ENCODE assay signal across 15 cellular contexts in the genomic region with DNA sequence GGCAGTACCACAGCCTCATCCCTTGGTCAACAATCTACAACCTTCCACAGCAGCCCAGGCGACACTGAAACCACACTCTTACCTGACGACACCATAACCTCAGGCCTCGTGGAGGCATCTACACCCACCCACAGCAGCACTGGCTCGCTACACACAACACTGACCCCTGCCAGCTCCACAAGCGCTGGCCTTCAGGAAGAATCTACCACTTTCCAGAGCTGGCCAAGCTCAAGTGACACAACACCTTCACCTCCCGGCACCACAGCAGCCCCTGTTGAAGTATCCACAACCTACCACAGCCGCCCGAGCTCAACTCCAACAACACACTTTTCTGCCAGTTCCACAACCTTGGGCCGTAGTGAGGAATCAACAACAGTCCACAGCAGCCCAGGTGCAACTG. TPM values are rescaled to one million over a fixed set of nuclear protein-coding genes. Genes with fewer than 3 reads are reported as not detected.
"Had no signal": no experiment of that assay in that cellular context is flagged by ENCODE, and none has a peak within 500 bp of the region (broad histone marks: within the 10 kb centered on the region; RNA-seq: fewer than 3 reads in every experiment).

No MANE protein-coding gene starts in this region.

RNA-seq across cellular contexts. Expression of a gene that starts 25.2 kb away (rescaled TPM):
- total RNA-seq: activated CD4-positive, alpha-beta memory T cell treated with anti-CD3 and anti-CD28 coated beads, Interleukin-2, amount 10 ng/mL, durations not matched to agents 7 days and 5 days; activated CD4-positive, alpha-beta T cell treated with anti-CD3 and anti-CD28 coated beads for 36 hours; activated CD4-positive, alpha-beta T cell treated with anti-CD3 and anti-CD28 coated beads, Interleukin-2, amount 10 ng/mL, durations not matched to agents 7 days and 5 days; activated CD8-positive, alpha-beta memory T cell treated with anti-CD3 and anti-CD28 coated beads, Interleukin-2, amount 10 ng/mL, durations not matched to agents 7 days and 5 days; activated CD8-positive, alpha-beta T cell treated with anti-CD3 and anti-CD28 coated beads, Interleukin-2, amount 10 ng/mL, durations not matched to agents 7 days and 5 days; activated naive CD8-positive, alpha-beta T cell treated with anti-CD3 and anti-CD28 coated beads, Interleukin-2, amount 10 ng/mL, durations not matched to agents 7 days and 5 days; activated T-helper 2 cell treated with anti-CD3 and anti-CD28 coated beads, Interferon-gamma antibody, Interleukin-2, Interleukin-4, amounts not matched to agents 10 μg/mL and 5 μg/mL and 100 μg/mL, durations not matched to agents 14 hours and 24 hours and 36 hours; astrocyte; cardiac septum; T-cell; T-helper 1 cell treated with Interleukin-12 subunit alpha and Interleukin-12 subunit beta and Interleukin-4 antibody, amounts not matched to agents 30 ng/mL and 1 ng/mL, for 36 hours; T-helper 17 cell; T-helper 2 cell treated with Interferon-gamma antibody and Interleukin-4, amounts not matched to agents 100 ng/mL and 5 ng/mL, for 36 hours; WTC11 had no signal

RNA-seq across cellular contexts. Expression of a gene that starts 25.3 kb away (rescaled TPM):
- total RNA-seq: activated CD4-positive, alpha-beta T cell treated with anti-CD3 and anti-CD28 coated beads, Interleukin-2, amount 10 ng/mL, durations not matched to agents 7 days and 5 days; activated CD8-positive, alpha-beta T cell treated with anti-CD3 and anti-CD28 coated beads, Interleukin-2, amount 10 ng/mL, durations not matched to agents 7 days and 5 days; activated naive CD8-positive, alpha-beta T cell treated with anti-CD3 and anti-CD28 coated beads, Interleukin-2, amount 10 ng/mL, durations not matched to agents 7 days and 5 days; body of pancreas; T-helper 1 cell treated with Interleukin-12 subunit alpha and Interleukin-12 subunit beta and Interleukin-4 antibody, amounts not matched to agents 30 ng/mL and 1 ng/mL, for 36 hours had no signal

RNA-seq across cellular contexts. Expression of a gene that starts 45.3 kb away (rescaled TPM):
- total RNA-seq: activated CD4-positive, alpha-beta T cell treated with anti-CD3 and anti-CD28 coated beads for 36 hours; activated CD4-positive, alpha-beta T cell treated with anti-CD3 and anti-CD28 coated beads, Interleukin-2, amount 10 ng/mL, durations not matched to agents 7 days and 5 days; activated CD8-positive, alpha-beta memory T cell treated with anti-CD3 and anti-CD28 coated beads, Interleukin-2, amount 10 ng/mL, durations not matched to agents 7 days and 5 days; activated CD8-positive, alpha-beta T cell treated with anti-CD3 and anti-CD28 coated beads, Interleukin-2, amount 10 ng/mL, durations not matched to agents 7 days and 5 days; activated naive CD8-positive, alpha-beta T cell treated with anti-CD3 and anti-CD28 coated beads, Interleukin-2, amount 10 ng/mL, durations not matched to agents 7 days and 5 days; T-helper 1 cell treated with Interleukin-12 subunit alpha and Interleukin-12 subunit beta and Interleukin-4 antibody, amounts not matched to agents 30 ng/mL and 1 ng/mL, for 36 hours; T-helper 17 cell; T-helper 2 cell treated with Interferon-gamma antibody and Interleukin-4, amounts not matched to agents 100 ng/mL and 5 ng/mL, for 36 hours had no signal
